In genomic region chr2:85269959-85270358, GRCh38 we compare ENCODE assay signal across 11 cellular contexts. TPM values are rescaled to one million over a fixed set of nuclear protein-coding genes. Genes with fewer than 3 reads are reported as not detected.
DNase-seq lines count a peak whose midpoint lies in the region; ATAC-seq, FAIRE-seq and TF ChIP-seq lines count a peak whose summit lies in the region.
"Had no signal": no experiment of that assay in that cellular context is flagged by ENCODE, and none has a peak within 500 bp of the region (broad histone marks: within the 10 kb centered on the region; RNA-seq: fewer than 3 reads in every experiment).

No MANE protein-coding gene starts in this region.

- WGBS in lung, 2 donors, result 33 to 48% methylated on average over 6 of the region's 6 CpGs

- H3K9ac ChIP-seq in endothelial cell of umbilical vein (replicated peaks; ENCODE audit: extremely low read depth, insufficient read depth, low read length), result no peak overlapping the region

- H3K9me1 ChIP-seq in endothelial cell of umbilical vein (replicated peaks; ENCODE audit: control insufficient read depth, extremely low read depth, insufficient read depth, low read length), result no peaks in the 10 kb centered on the region

- H3K4me1 ChIP-seq in endothelial cell of umbilical vein (ENCODE audit: control insufficient read depth, extremely low read depth, insufficient read depth, low read length) (peaks cover 22% of the 10 kb centered on the region), lung (ENCODE audit: control insufficient read depth in 2 of 2, insufficient read depth in 2 of 2, low read length in 2 of 2) (peaks cover 9 to 23% of the 10 kb centered on the region in 2 donors), upper lobe of right lung (peaks cover 35% of the 10 kb centered on the region)

- H3K79me2 ChIP-seq in endothelial cell of umbilical vein (ENCODE audit: control insufficient read depth, insufficient read depth, low read length), result no peaks in the 10 kb centered on the region

- dilution Hi-C loops in endothelial cell of umbilical vein (cut with MboI; ENCODE audit: extremely low pct_ligation_motif_present, low sequenced_read_pairs), result no loop called here

- peak; percentile 37 for TF ChIP-seq POLR2A in endothelial cell of umbilical vein (IDR thresholded peaks at IDR 0.05; ENCODE audit: low read depth, low read length)

- no peaks in the 10 kb centered on the region for H3K27me3 ChIP-seq in endothelial cell of umbilical vein (ENCODE audit: control insufficient read depth in 2 of 2, insufficient read depth in 2 of 2, low read length in 2 of 2)
- H3K27me3 ChIP-seq in lung (ENCODE audit: control insufficient read depth, insufficient read depth), result no peaks in the 10 kb centered on the region
- H3K27me3 ChIP-seq in upper lobe of right lung, result no peaks in the 10 kb centered on the region

- H3K4me2 ChIP-seq in endothelial cell of umbilical vein (ENCODE audit: insufficient read depth, low read length), result peak overlapping the region; percentile 31

- FAIRE-seq in endothelial cell of umbilical vein (lab: Jason Lieb, UNC), result peak; percentile 91

- peak overlapping the region; percentile 28 for H2AFZ ChIP-seq in endothelial cell of umbilical vein (ENCODE audit: low read depth, low read length)

- intact Hi-C loops in endothelial cell of umbilical vein (cut with micrococcal nuclease) (loop anchor here (5.0 kb wide), 1 partner anchor 88 kb away; no protein-coding TSS in a partner anchor), upper lobe of right lung (cut with DNase I) (no loop called here)

- CTCF ChIA-PET in endothelial cell of umbilical vein (lab: Charles Lee), result interaction anchor here (0.7 to 3.7 kb wide), 18 partner anchors 11 to 344 kb away, joined by 3 to 25 read pairs (median 4); partner anchors contain the start of gene TCF7L1

- H3K36me3 ChIP-seq in endothelial cell of umbilical vein (ENCODE audit: control insufficient read depth in 2 of 2, extremely low read depth in 1 of 2, insufficient read depth in 2 of 2, low read length in 2 of 2) (no peaks in the 10 kb centered on the region), lung (ENCODE audit: control insufficient read depth in 2 of 2, insufficient read depth in 2 of 2, low read length in 2 of 2) (no peaks in the 10 kb centered on the region), upper lobe of right lung (no peaks in the 10 kb centered on the region)

- no peaks in the 10 kb centered on the region for H4K20me1 ChIP-seq in endothelial cell of umbilical vein (replicated peaks; ENCODE audit: control insufficient read depth, extremely low read depth, insufficient read depth, low read length)

- no peak overlapping the region for H3K4me3 ChIP-seq in endothelial cell of umbilical vein (replicated peaks in 1 of 3; ENCODE audit: insufficient read depth in 1 of 3, low read depth in 1 of 3, low read length in 3 of 3)
- H3K4me3 ChIP-seq in lung, result no peak overlapping the region
- H3K4me3 ChIP-seq in upper lobe of right lung, result no peak overlapping the region

- H3K9me3 ChIP-seq in endothelial cell of umbilical vein (replicated peaks; ENCODE audit: control insufficient read depth, insufficient read depth, low read length), result no peaks in the 10 kb centered on the region
- H3K9me3 ChIP-seq in lung (ENCODE audit: control insufficient read depth in 2 of 2, insufficient read depth in 1 of 2, low read length in 1 of 2), result no peaks in the 10 kb centered on the region
- H3K9me3 ChIP-seq in upper lobe of right lung, result no peaks in the 10 kb centered on the region

- H3K27ac ChIP-seq in endothelial cell of umbilical vein (ENCODE audit: insufficient read depth, low read depth, low read length) (peak overlapping the region; percentile 2), lung (ENCODE audit: low read depth in 1 of 2, low read length in 1 of 2) (peak overlapping the region; percentile 43 to 48), upper lobe of right lung (peak overlapping the region; percentile 25)

- ATAC-seq in lung (ENCODE audit: insufficient read depth, low FRiP score) (peak; percentile 58), upper lobe of right lung (peak; percentile 76)
- ATAC-seq: naive thymus-derived CD4-positive, alpha-beta T cell had no signal

- no peak for TF ChIP-seq CTCF in endothelial cell of umbilical vein (IDR thresholded peaks at IDR 0.05; ENCODE audit: extremely low read depth in 1 of 2, insufficient read depth in 1 of 2, low read depth in 1 of 2, low read length in 2 of 2)
- TF ChIP-seq CTCF in lung (IDR thresholded peaks at IDR 0.05; ENCODE audit: control extremely low read depth, extremely low read depth), result no peak
- TF ChIP-seq CTCF in upper lobe of right lung (IDR thresholded peaks at IDR 0.05), result no peak

- no TSS peak for BruUV-seq in endothelial cell of umbilical vein (replicated peaks; lab: Mats Ljungman, UMichigan)

- DNase-seq in NCI-H510A (lab: John Stamatoyannopoulos, UW) (peak; percentile 29), endothelial cell of umbilical vein (ENCODE audit: low read depth, low spot score) (peak; percentile 76), lung (ENCODE audit: low spot score) (no peak), upper lobe of right lung (no peak), NCI-H526 (lab: John Stamatoyannopoulos, UW) (no peak), cortex of kidney (lab: John Stamatoyannopoulos, UW) (no peak)
- DNase-seq in activated naive CD4-positive, alpha-beta T cell treated with anti-CD3 and anti-CD28 coated beads, Interleukin-2, amount 50 U/mL, for 16 hours, result no peak
- DNase-seq: activated CD4-positive, alpha-beta T cell treated with anti-CD3 and anti-CD28 coated beads for 48 hours; CD4-positive, alpha-beta T cell; naive thymus-derived CD4-positive, alpha-beta T cell; NCI-H1417 treated with DMSO at 0.1 percent for 48 hours had no signal

- POLR2A ChIA-PET in endothelial cell of umbilical vein (lab: Charles Lee), result interaction anchor here (0.6 kb wide), 1 partner anchor 29 kb away, joined by 6 read pairs; no protein-coding TSS in a partner anchor

TF ChIP-seq in endothelial cell of umbilical vein, 7 proteins besides CTCF, POLR2A, EP300 and RAD21:
- no peak for TF ChIP-seq MAX (IDR thresholded peaks at IDR 0.05; ENCODE audit: insufficient read depth, insufficient read length)
- TF ChIP-seq FOS (IDR thresholded peaks at IDR 0.05; ENCODE audit: borderline replicate concordance, insufficient read depth, low read length), result no peak
- peak; percentile 81 for TF ChIP-seq GATA2 (IDR thresholded peaks at IDR 0.05; ENCODE audit: insufficient read depth, insufficient read length, low read depth, low read length)
- TF ChIP-seq EZH2 (IDR thresholded peaks at IDR 0.05; ENCODE audit: borderline replicate concordance, low read depth, low read length, severe bottlenecking), result no peak
- TF ChIP-seq JUN (IDR thresholded peaks at IDR 0.05; ENCODE audit: borderline replicate concordance, insufficient read depth, insufficient read length, low read depth), result no peak
- TF ChIP-seq POLR2AphosphoS5 (IDR thresholded peaks at IDR 0.05; ENCODE audit: insufficient read depth, low read depth, low read length), result peak; percentile 46

RNA-seq across cellular contexts. Expression of gene TGOLN2, which starts 57.8 kb away (rescaled TPM):
- total RNA-seq in endothelial cell of umbilical vein (119 and 140 TPM in 2 replicates), lung (100 to 1,000 TPM in 1 of 2 donors, 10 to 100 TPM in 1; 81.7 to 145 TPM), upper lobe of right lung (156 TPM)
- polyA plus RNA-seq in endothelial cell of umbilical vein (98.2 and 112 TPM in 2 replicates), lung (10 to 100 TPM; 24.6 to 83.4 TPM)
- 86.8 and 91.6 TPM in 2 replicates for polyA plus RNA-seq in endothelial cell of umbilical vein (2011; cell fraction: cytosol; rRNA removed)
- 82.2 and 88.7 TPM in 2 replicates for polyA plus RNA-seq in endothelial cell of umbilical vein (2011; cell fraction: nucleus; rRNA removed)
- polyA plus RNA-seq in endothelial cell of umbilical vein (2012), result 89.2 and 114 TPM in 2 replicates
- polyA minus RNA-seq in endothelial cell of umbilical vein, result 106 and 108 TPM in 2 replicates
- polyA minus RNA-seq in endothelial cell of umbilical vein (2011; cell fraction: cytosol; rRNA and poly(A)+ RNA removed), result 22.9 TPM
- 46.7 and 55.1 TPM in 2 replicates for polyA minus RNA-seq in endothelial cell of umbilical vein (2011; cell fraction: nucleus; rRNA and poly(A)+ RNA removed)

Comparison
In these comparisons a context has a peak if more than half of its experiments do, and no peak if none do; other contexts are left out.
1. DNase-seq: peak in NCI-H510A (single experiment) and endothelial cell of umbilical vein (single experiment); none in lung (single experiment), upper lobe of right lung (single experiment), NCI-H526 (0 of 2), activated naive CD4-positive, alpha-beta T cell treated with anti-CD3 and anti-CD28 coated beads, Interleukin-2, amount 50 U/mL, for 16 hours (single experiment) and cortex of kidney (single experiment).
2. Peak in every context shown above with its lines, with median percentiles within 50 percentile points of each other: H3K27ac ChIP-seq.